ENCODE assay signal across 15 cellular contexts in the genomic region with DNA sequence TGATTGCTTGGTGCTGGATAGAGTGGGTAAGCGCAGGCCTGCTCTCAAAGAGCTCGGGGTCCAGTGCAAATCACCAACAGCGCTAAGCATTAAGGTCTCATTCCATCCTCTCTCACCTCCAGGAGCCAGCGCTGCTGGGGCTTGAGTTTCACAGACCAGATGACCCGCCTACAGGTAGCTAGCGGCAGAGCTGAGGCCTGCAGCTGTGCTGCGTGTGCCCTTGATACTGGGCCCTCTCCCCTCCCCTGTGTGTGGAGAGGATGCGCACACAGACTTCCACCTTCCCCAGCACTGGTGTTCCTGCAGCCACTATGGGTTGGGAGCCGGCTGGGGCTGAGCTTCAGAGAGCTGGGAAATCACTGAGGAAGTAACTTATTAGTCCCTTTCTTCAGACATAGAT.
DNase-seq lines count a peak whose midpoint lies in the region; ATAC-seq and TF ChIP-seq lines count a peak whose summit lies in the region.
"Had no signal": no experiment of that assay in that cellular context is flagged by ENCODE, and none has a peak within 500 bp of the region (broad histone marks: within the 10 kb centered on the region; RNA-seq: fewer than 3 reads in every experiment).

No MANE protein-coding gene starts in this region.

- H3K4me3 ChIP-seq in BLaER1 (no peak overlapping the region), esophagus muscularis mucosa (no peak overlapping the region), sigmoid colon (no peak overlapping the region)
- H3K4me3 ChIP-seq: lung, ovary had no signal

- H3K4me1 ChIP-seq in BLaER1 (peaks cover 82% of the 10 kb centered on the region), esophagus muscularis mucosa (peaks cover 26 to 72% (median 64%) of the 10 kb centered on the region in 4 donors), sigmoid colon (peaks cover 0 to 79% (median 53%) of the 10 kb centered on the region in 4 donors)

- H3K27ac ChIP-seq in BLaER1 = peak overlapping the region; percentile 83
- peak overlapping the region; percentile 78 to 81 (median 80) for H3K27ac ChIP-seq in esophagus muscularis mucosa (replicated peaks in 1 of 4)
- peak overlapping the region; percentile 76 to 89 (median 84) for H3K27ac ChIP-seq in sigmoid colon
- H3K27ac ChIP-seq: ovary had no signal

- no peaks in the 10 kb centered on the region for H4K20me1 ChIP-seq in BLaER1

- TF ChIP-seq EP300 in esophagus muscularis mucosa (IDR thresholded peaks at IDR 0.05) (no peak), sigmoid colon (IDR thresholded peaks at IDR 0.05) (no peak)

- H3K9ac ChIP-seq in BLaER1 = peak overlapping the region; percentile 62; the same call in 1 of the 2 replicates

- H3K4me2 ChIP-seq in BLaER1 = peak overlapping the region; percentile 100

- DNase-seq in NCI-H510A treated with DMSO at 0.1 percent for 48 hours (lab: John Stamatoyannopoulos, UW) (peak; percentile 87), esophagus muscularis mucosa (ENCODE audit: extremely low spot score) (no peak), sigmoid colon (no peak), erythroblast (lab: John Stamatoyannopoulos, UW) (no peak), NCI-H2029 treated with DMSO at 0.1 percent for 48 hours (lab: John Stamatoyannopoulos, UW) (no peak)
- no peak for DNase-seq in activated CD4-positive, alpha-beta T cell treated with anti-CD3 and anti-CD28 coated beads, Interleukin-2, amount 50 U/mL, for 4 hours
- DNase-seq: activated CD4-positive, alpha-beta T cell treated with anti-CD3 and anti-CD28 coated beads, Interleukin-2, amount 10 ng/mL, durations not matched to agents 7 days and 5 days; activated CD8-positive, alpha-beta memory T cell treated with anti-CD3 and anti-CD28 coated beads, Interleukin-2, amount 50 U/mL, for 4 hours; CD4-positive, alpha-beta T cell; NCI-H2029; SW 1271 had no signal

- no peaks in the 10 kb centered on the region for H3K9me3 ChIP-seq in BLaER1
- H3K9me3 ChIP-seq in esophagus muscularis mucosa = no peaks in the 10 kb centered on the region
- H3K9me3 ChIP-seq in sigmoid colon = no peaks in the 10 kb centered on the region
- H3K9me3 ChIP-seq: ovary had no signal

- ATAC-seq in GM18870 (IDR thresholded peaks at IDR 0.05; ENCODE audit: unreplicated experiment) = no peak

- TF ChIP-seq CTCF in esophagus muscularis mucosa (IDR thresholded peaks at IDR 0.05) = no peak
- TF ChIP-seq CTCF in sigmoid colon (IDR thresholded peaks at IDR 0.05) = no peak

- H3K27me3 ChIP-seq in BLaER1 = no peaks in the 10 kb centered on the region
- no peaks in the 10 kb centered on the region for H3K27me3 ChIP-seq in esophagus muscularis mucosa
- no peaks in the 10 kb centered on the region for H3K27me3 ChIP-seq in sigmoid colon
- H3K27me3 ChIP-seq: ovary had no signal

- TF ChIP-seq POLR2A in esophagus muscularis mucosa (IDR thresholded peaks at IDR 0.05; ENCODE audit: low read depth) (no peak), sigmoid colon (IDR thresholded peaks at IDR 0.05) (no peak), erythroblast (IDR thresholded peaks at IDR 0.05; ENCODE audit: low read length) (no peak)

- WGBS in esophagus muscularis mucosa = 78% methylated on average over 4 of the region's 9 CpGs
- WGBS in sigmoid colon, 2 donors = 83 to 86% methylated on average over 9 of the region's 9 CpGs

- intact Hi-C loops in esophagus muscularis mucosa (cut with DNase I) = no loop called here
- intact Hi-C loops in sigmoid colon (cut with DNase I) = no loop called here

- H3K36me3 ChIP-seq in BLaER1 = 0 out of 2 replicates have a peak, but pooled peaks cover 9% of the 10 kb centered on the region
- H3K36me3 ChIP-seq in esophagus muscularis mucosa = no peaks in the 10 kb centered on the region
- no peaks in the 10 kb centered on the region for H3K36me3 ChIP-seq in sigmoid colon
- H3K36me3 ChIP-seq: ovary had no signal
